ENCODE assay signal across 1 cellular context in the genomic region with DNA sequence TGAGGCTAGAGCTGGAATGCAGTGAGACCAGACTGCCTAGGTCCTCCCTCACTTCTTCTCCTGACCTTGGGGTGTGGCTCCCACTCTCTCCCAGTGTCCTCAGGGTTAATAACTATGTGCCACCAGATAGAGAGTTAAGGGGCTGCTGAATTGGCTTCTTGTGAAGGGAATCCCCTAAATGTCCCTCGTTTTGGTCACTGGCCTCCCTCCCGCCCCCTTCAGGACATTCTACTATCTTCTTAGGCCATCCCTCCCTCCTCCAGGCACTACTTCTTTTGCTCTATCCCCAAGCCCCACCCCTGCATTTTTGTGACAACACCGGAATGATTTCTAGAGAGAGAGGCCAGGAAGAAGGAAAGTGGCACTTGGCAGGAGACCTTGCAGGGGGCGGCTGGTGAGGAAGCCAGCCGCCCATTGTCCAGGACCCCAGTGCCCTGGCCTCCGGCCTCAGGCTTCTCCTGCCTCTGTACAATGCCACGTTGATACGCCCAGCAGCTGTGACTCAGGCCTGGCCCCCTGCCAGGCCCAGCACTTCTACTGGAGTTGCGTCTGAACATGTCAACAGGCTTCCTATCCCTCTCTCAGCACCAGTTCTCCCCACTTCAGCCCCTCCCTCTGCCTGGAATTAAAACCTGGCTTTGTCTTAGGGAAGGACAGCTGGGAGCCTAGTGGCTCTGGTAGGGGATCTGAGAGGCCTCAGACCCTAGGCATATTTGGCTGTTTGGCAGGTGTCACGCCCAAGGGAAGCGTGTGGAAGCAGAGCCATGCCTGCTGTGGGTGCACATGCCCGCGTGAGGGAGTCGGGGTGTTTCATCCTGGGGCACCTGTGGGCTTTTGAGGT.
TF ChIP-seq lines count a peak whose summit lies in the region.

No MANE protein-coding gene starts in this region.

TF ChIP-seq in HEK293, 187 proteins besides CTCF, POLR2A, EP300 and RAD21 (continued from another document):
- TF ChIP-seq, protein P1, sequence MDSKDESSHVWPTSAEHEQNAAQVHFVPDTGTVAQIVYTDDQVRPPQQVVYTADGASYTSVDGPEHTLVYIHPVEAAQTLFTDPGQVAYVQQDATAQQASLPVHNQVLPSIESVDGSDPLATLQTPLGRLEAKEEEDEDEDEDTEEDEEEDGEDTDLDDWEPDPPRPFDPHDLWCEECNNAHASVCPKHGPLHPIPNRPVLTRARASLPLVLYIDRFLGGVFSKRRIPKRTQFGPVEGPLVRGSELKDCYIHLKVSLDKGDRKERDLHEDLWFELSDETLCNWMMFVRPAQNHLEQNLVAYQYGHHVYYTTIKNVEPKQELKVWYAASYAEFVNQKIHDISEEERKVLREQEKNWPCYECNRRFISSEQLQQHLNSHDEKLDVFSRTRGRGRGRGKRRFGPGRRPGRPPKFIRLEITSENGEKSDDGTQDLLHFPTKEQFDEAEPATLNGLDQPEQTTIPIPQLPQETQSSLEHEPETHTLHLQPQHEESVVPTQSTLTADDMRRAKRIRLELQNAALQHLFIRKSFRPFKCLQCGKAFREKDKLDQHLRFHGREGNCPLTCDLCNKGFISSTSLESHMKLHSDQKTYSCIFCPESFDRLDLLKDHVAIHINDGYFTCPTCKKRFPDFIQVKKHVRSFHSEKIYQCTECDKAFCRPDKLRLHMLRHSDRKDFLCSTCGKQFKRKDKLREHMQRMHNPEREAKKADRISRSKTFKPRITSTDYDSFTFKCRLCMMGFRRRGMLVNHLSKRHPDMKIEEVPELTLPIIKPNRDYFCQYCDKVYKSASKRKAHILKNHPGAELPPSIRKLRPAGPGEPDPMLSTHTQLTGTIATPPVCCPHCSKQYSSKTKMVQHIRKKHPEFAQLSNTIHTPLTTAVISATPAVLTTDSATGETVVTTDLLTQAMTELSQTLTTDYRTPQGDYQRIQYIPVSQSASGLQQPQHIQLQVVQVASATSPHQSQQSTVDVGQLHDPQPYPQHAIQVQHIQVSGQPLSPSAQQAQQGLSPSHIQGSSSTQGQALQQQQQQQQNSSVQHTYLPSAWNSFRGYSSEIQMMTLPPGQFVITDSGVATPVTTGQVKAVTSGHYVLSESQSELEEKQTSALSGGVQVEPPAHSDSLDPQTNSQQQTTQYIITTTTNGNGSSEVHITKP (tag by site-specific recombination; IDR thresholded peaks at IDR 0.05): peak; percentile 74; the same call in 1 of the 2 replicates
- TF ChIP-seq ZFP69B (tag by site-specific recombination; IDR thresholded peaks at IDR 0.05) (no peak), FEZF1 (tag by site-specific recombination; IDR thresholded peaks at IDR 0.05) (peak; percentile 44), ZNF610 (tag by site-specific recombination; IDR thresholded peaks at IDR 0.05; ENCODE audit: borderline replicate concordance) (no peak), ZNF292 (tag by site-specific recombination; IDR thresholded peaks at IDR 0.05; ENCODE audit: borderline replicate concordance, low read depth) (no peak), ZFP41 (tag by site-specific recombination; IDR thresholded peaks at IDR 0.05; ENCODE audit: borderline replicate concordance) (no peak), ZNF354C (tag by site-specific recombination; IDR thresholded peaks at IDR 0.05; ENCODE audit: borderline replicate concordance, low read depth) (no peak), ZNF121 (tag by site-specific recombination; IDR thresholded peaks at IDR 0.05) (no peak), ZNF416 (tag by site-specific recombination; IDR thresholded peaks at IDR 0.05) (no peak), ZFHX2 (tag by site-specific recombination; conservative IDR thresholded peaks at IDR 0.05) (peak; percentile 49), ZNF626 (tag by site-specific recombination; IDR thresholded peaks at IDR 0.05) (no peak), ZBTB48 (tag by site-specific recombination; IDR thresholded peaks at IDR 0.05) (0 out of 2 replicates have a peak, but pooled peaks have one; percentile 61), REPIN1 (tag by site-specific recombination; IDR thresholded peaks at IDR 0.05; ENCODE audit: low read depth) (no peak)
